Comparison of ENCODE assay signal across 32 cellular contexts in genomic region chr16:4075534-4075933, GRCh38.
"Had no signal": no experiment of that assay in that cellular context is flagged by ENCODE, and none has a peak within 500 bp of the region (broad histone marks: within the 10 kb centered on the region; RNA-seq: fewer than 3 reads in every experiment).

No MANE protein-coding gene starts in this region.

- H3K9me3 Mint-ChIP-seq: activated naive CD4-positive, alpha-beta T cell treated with anti-CD3 and anti-CD28 coated beads, Interleukin-2, amount 50 U/mL, for 24 hours; activated T-helper 2 cell treated with anti-CD3 and anti-CD28 coated beads, Interferon-gamma antibody, Interleukin-2, Interleukin-4, amounts not matched to agents 10 μg/mL and 5 μg/mL and 100 μg/mL, durations not matched to agents 14 hours and 24 hours and 36 hours had no signal

- H3K36me3 ChIP-seq: ascending aorta, Peyer's patch had no signal

- H3K27me3 ChIP-seq: ascending aorta, Peyer's patch had no signal

- H3K27ac Mint-ChIP-seq: activated CD4-positive, alpha-beta memory T cell treated with anti-CD3 and anti-CD28 coated beads, Interleukin-2, amount 10 ng/mL, durations not matched to agents 7 days and 5 days; activated CD8-positive, alpha-beta memory T cell treated with anti-CD3 and anti-CD28 coated beads, Interleukin-2, amount 10 ng/mL, durations not matched to agents 7 days and 5 days; activated naive CD4-positive, alpha-beta T cell treated with anti-CD3 and anti-CD28 coated beads, Interleukin-2, amount 50 U/mL, for 24 hours; activated naive CD8-positive, alpha-beta T cell treated with anti-CD3 and anti-CD28 coated beads, Interleukin-2, amount 10 ng/mL, durations not matched to agents 7 days and 5 days; activated T-helper 2 cell treated with anti-CD3 and anti-CD28 coated beads, Interferon-gamma antibody, Interleukin-2, Interleukin-4, amounts not matched to agents 10 μg/mL and 5 μg/mL and 100 μg/mL, durations not matched to agents 14 hours and 24 hours and 36 hours had no signal

- H3K4me1 ChIP-seq: ascending aorta, Peyer's patch had no signal

- H3K27me3 Mint-ChIP-seq: activated CD4-positive, alpha-beta memory T cell treated with anti-CD3 and anti-CD28 coated beads, Interleukin-2, amount 10 ng/mL, durations not matched to agents 7 days and 5 days; activated CD8-positive, alpha-beta memory T cell treated with anti-CD3 and anti-CD28 coated beads, Interleukin-2, amount 10 ng/mL, durations not matched to agents 7 days and 5 days; activated naive CD4-positive, alpha-beta T cell treated with anti-CD3 and anti-CD28 coated beads, Interleukin-2, amount 50 U/mL, for 24 hours; activated naive CD8-positive, alpha-beta T cell treated with anti-CD3 and anti-CD28 coated beads, Interleukin-2, amount 10 ng/mL, durations not matched to agents 7 days and 5 days had no signal

- DNase-seq: activated CD4-positive, alpha-beta memory T cell treated with anti-CD3 and anti-CD28 coated beads, Interleukin-2, amount 10 ng/mL, durations not matched to agents 7 days and 5 days; activated CD4-positive, alpha-beta T cell treated with anti-CD3 and anti-CD28 coated beads for 1 hour; activated CD4-positive, alpha-beta T cell treated with anti-CD3 and anti-CD28 coated beads for 48 hours; activated CD4-positive, CD25-positive, alpha-beta regulatory T cell; activated CD8-positive, alpha-beta memory T cell treated with anti-CD3 and anti-CD28 coated beads for 24 hours; activated CD8-positive, alpha-beta memory T cell treated with anti-CD3 and anti-CD28 coated beads, Interleukin-2, amount 10 ng/mL, durations not matched to agents 7 days and 5 days; activated CD8-positive, alpha-beta memory T cell treated with anti-CD3 and anti-CD28 coated beads, Interleukin-2, amount 50 U/mL, for 48 hours; activated gamma-delta T cell; activated naive CD4-positive, alpha-beta T cell treated with Interleukin-2 at 50 U/mL for 16 hours; activated naive CD8-positive, alpha-beta T cell treated with anti-CD3 and anti-CD28 coated beads, Interleukin-2, amount 10 ng/mL, durations not matched to agents 7 days and 5 days; amygdala; cerebellar nuclear complex; MM.1S; MV-4-11; NCI-H1092; NCI-H1436 treated with DMSO at 0.1 percent for 48 hours; NCI-H1694 treated with DMSO at 0.1 percent for 48 hours; NCI-H2029 treated with DMSO at 0.1 percent for 48 hours; NCI-H2107; NCI-H226; NCI-H524 treated with DMSO at 0.1 percent for 48 hours; Peyer's patch; RPMI8226; SW 1271; T-helper 1 cell; T-helper 2 cell; T-helper 9 cell had no signal

- ATAC-seq: activated CD8-positive, alpha-beta memory T cell treated with anti-CD3 and anti-CD28 coated beads, Interleukin-2, amount 10 ng/mL, durations not matched to agents 7 days and 5 days had no signal

- H3K27ac ChIP-seq: ascending aorta, KMS-11, Peyer's patch, VCaP had no signal

- H3K4me3 ChIP-seq: ascending aorta, Peyer's patch had no signal

- H3K4me3 Mint-ChIP-seq: activated CD4-positive, alpha-beta memory T cell treated with anti-CD3 and anti-CD28 coated beads, Interleukin-2, amount 10 ng/mL, durations not matched to agents 7 days and 5 days; activated CD8-positive, alpha-beta memory T cell treated with anti-CD3 and anti-CD28 coated beads, Interleukin-2, amount 10 ng/mL, durations not matched to agents 7 days and 5 days; activated naive CD4-positive, alpha-beta T cell treated with anti-CD3 and anti-CD28 coated beads, Interleukin-2, amount 50 U/mL, for 24 hours; activated naive CD8-positive, alpha-beta T cell treated with anti-CD3 and anti-CD28 coated beads, Interleukin-2, amount 10 ng/mL, durations not matched to agents 7 days and 5 days had no signal

- H3K9me3 ChIP-seq: ascending aorta, Peyer's patch had no signal

- H3K36me3 Mint-ChIP-seq: activated naive CD4-positive, alpha-beta T cell treated with anti-CD3 and anti-CD28 coated beads, Interleukin-2, amount 50 U/mL, for 24 hours had no signal
